Comparison of ENCODE assay signal across 8 cellular contexts in the genomic region with DNA sequence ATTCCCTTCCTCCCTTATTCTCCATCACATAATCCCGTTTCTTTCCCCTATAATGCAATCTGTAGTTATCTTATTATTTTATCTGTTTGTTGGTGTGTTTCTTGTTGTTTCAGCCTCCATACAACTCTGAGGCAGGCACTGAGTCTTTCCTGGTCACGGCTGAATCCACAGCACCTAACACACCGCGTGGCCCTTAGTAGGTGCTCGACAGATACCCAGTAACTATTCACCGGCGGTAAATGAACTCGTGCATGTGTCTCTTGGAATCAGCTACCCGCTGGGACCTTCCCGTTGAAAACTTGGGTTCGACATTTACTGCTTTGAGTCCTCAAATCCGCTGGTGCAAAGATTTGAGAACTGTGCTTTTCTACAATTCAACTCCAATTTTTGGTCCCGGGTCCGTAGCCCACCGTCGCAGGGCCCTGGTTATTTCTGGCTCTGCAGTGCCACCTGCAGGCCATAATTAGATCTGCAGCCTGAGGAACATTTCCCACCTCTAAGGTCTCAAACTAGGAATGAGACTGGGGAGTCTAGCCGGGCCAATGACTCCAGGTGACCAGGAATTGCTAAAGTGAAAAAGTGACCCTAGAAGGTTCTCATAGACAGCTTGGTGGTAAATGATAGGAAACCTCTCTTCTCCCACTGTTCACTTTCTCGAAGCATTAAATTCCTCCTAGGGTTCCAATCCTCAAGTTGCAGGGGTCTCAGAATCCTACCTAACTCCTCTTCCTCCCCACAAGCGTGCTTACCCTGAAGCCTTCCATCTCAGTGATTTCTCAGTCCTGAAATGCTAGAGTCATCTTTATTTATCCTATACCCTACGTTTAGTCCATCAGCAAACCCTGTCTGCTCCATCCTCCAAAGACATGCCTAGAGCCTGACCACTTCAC.
A peak's percentile ranks its signal among the peaks of the same experiment; 100 is the strongest.
DNase-seq lines count a peak whose midpoint lies in the region; ATAC-seq and TF ChIP-seq lines count a peak whose summit lies in the region.

No MANE protein-coding gene starts in this region.

- no peaks in the 10 kb centered on the region for H3K36me3 ChIP-seq in ES-I3 (ENCODE audit: insufficient read depth, low read length)

- H3K9ac ChIP-seq in ES-I3 (ENCODE audit: low read depth, low read length) = peak overlapping the region; percentile 5; the same call in 1 of the 2 replicates

- ATAC-seq in GM21576 (IDR thresholded peaks at IDR 0.05; ENCODE audit: unreplicated experiment) = no peak

- peak; percentile 92 for TF ChIP-seq CTCF in 22Rv1 (IDR thresholded peaks at IDR 0.05)

- peaks cover 2% of the 10 kb centered on the region; the same call in 1 of the 2 replicates for H3K4me1 ChIP-seq in ES-I3 (ENCODE audit: insufficient read depth, low read length)

- no peak overlapping the region for H3K27ac ChIP-seq in 22Rv1

- peak; percentile 21 for DNase-seq in NCI-H2171 (lab: John Stamatoyannopoulos, UW)
- peak; percentile 46 for DNase-seq in activated T-cell treated with anti-CD3 and anti-CD28 coated beads, Interleukin-2, amount 50 U/mL, for 1 hour
- DNase-seq in globus pallidus (ENCODE audit: low spot score) = peak; percentile 21
- peak; percentile 22 for DNase-seq in putamen (ENCODE audit: low spot score)
- DNase-seq in RKO (ENCODE audit: low spot score) = no peak

- peaks cover 11% of the 10 kb centered on the region; the same call in 1 of the 2 replicates for H3K9me3 ChIP-seq in ES-I3 (ENCODE audit: control insufficient read depth, insufficient read depth, low read length)
